In genomic region chr9:27625751-27626628, GRCh38 we compare ENCODE assay signal across 17 cellular contexts. TPM values are rescaled to one million over a fixed set of nuclear protein-coding genes. Genes with fewer than 3 reads are reported as not detected.
DNase-seq lines count a peak whose midpoint lies in the region; ATAC-seq lines count a peak whose summit lies in the region.
"Had no signal": no experiment of that assay in that cellular context is flagged by ENCODE, and none has a peak within 500 bp of the region (broad histone marks: within the 10 kb centered on the region; RNA-seq: fewer than 3 reads in every experiment).

No MANE protein-coding gene starts in this region.

- H3K4me1 Mint-ChIP-seq in activated CD4-positive, alpha-beta T cell treated with anti-CD3 and anti-CD28 coated beads for 36 hours: no peaks in the 10 kb centered on the region
- peaks cover 35% of the 10 kb centered on the region for H3K4me1 Mint-ChIP-seq in dendritic cell treated with granulocyte-macrophage colony-stimulating factor and Interleukin-4, amounts not matched to agents 40 ng/mL and 50 ng/mL, for 4 days (ENCODE audit: low read depth)

- H3K9me3 Mint-ChIP-seq in activated CD4-positive, alpha-beta T cell treated with anti-CD3 and anti-CD28 coated beads for 36 hours (ENCODE audit: low read depth): no peaks in the 10 kb centered on the region
- no peaks in the 10 kb centered on the region for H3K9me3 Mint-ChIP-seq in dendritic cell treated with granulocyte-macrophage colony-stimulating factor and Interleukin-4, amounts not matched to agents 40 ng/mL and 50 ng/mL, for 4 days

- CTCF ChIA-PET in activated CD4-positive, alpha-beta T cell treated with anti-CD3 and anti-CD28 coated beads for 36 hours (lab: Charles Lee): no interaction called here

- H3K36me3 ChIP-seq in muscle layer of duodenum (ENCODE audit: control insufficient read depth in 1 of 2, insufficient read depth in 2 of 2, low read length in 2 of 2): no peaks in the 10 kb centered on the region

- no peak overlapping the region for H3K4me3 Mint-ChIP-seq in activated CD4-positive, alpha-beta T cell treated with anti-CD3 and anti-CD28 coated beads for 36 hours
- H3K4me3 Mint-ChIP-seq in dendritic cell treated with granulocyte-macrophage colony-stimulating factor and Interleukin-4, amounts not matched to agents 40 ng/mL and 50 ng/mL, for 4 days: no peak overlapping the region

- H3K4me3 ChIP-seq in muscle layer of duodenum (ENCODE audit: low read depth in 1 of 2, low read length in 2 of 2): peak overlapping the region in 1 of 2 donors; percentile 24
- H3K4me3 ChIP-seq: skin epidermis had no signal

- no peaks in the 10 kb centered on the region for H3K36me3 Mint-ChIP-seq in activated CD4-positive, alpha-beta T cell treated with anti-CD3 and anti-CD28 coated beads for 36 hours (ENCODE audit: low read depth)
- H3K36me3 Mint-ChIP-seq in dendritic cell treated with granulocyte-macrophage colony-stimulating factor and Interleukin-4, amounts not matched to agents 40 ng/mL and 50 ng/mL, for 4 days (ENCODE audit: low read depth): no peaks in the 10 kb centered on the region

- no peaks in the 10 kb centered on the region for H3K27me3 ChIP-seq in muscle layer of duodenum (ENCODE audit: low read depth, low read length)

- H3K27ac ChIP-seq in muscle layer of duodenum (ENCODE audit: low read length): peak overlapping the region; percentile 19
- H3K27ac ChIP-seq: parathyroid adenoma, skin epidermis had no signal

- H3K9me3 ChIP-seq in muscle layer of duodenum (ENCODE audit: control insufficient read depth in 1 of 2, low read length in 2 of 2): no peaks in the 10 kb centered on the region

- H3K27me3 Mint-ChIP-seq in activated CD4-positive, alpha-beta T cell treated with anti-CD3 and anti-CD28 coated beads for 36 hours: no peaks in the 10 kb centered on the region
- no peaks in the 10 kb centered on the region for H3K27me3 Mint-ChIP-seq in dendritic cell treated with granulocyte-macrophage colony-stimulating factor and Interleukin-4, amounts not matched to agents 40 ng/mL and 50 ng/mL, for 4 days

- POLR2A ChIA-PET in activated CD4-positive, alpha-beta T cell treated with anti-CD3 and anti-CD28 coated beads for 36 hours (lab: Charles Lee): no interaction called here

- intact Hi-C loops in activated CD4-positive, alpha-beta T cell treated with anti-CD3 and anti-CD28 coated beads for 36 hours (cut with DNase I, micrococcal nuclease): no loop called here
- intact Hi-C loops in dendritic cell treated with granulocyte-macrophage colony-stimulating factor and Interleukin-4, amounts not matched to agents 40 ng/mL and 50 ng/mL, for 4 days (cut with micrococcal nuclease): no loop called here

- peak; percentile 16 for ATAC-seq in activated CD4-positive, alpha-beta T cell treated with anti-CD3 and anti-CD28 coated beads for 36 hours
- ATAC-seq in HG03025 (IDR thresholded peaks at IDR 0.05; ENCODE audit: low FRiP score, unreplicated experiment) (no peak), HG03135 (IDR thresholded peaks at IDR 0.05; ENCODE audit: unreplicated experiment) (no peak)

- H3K27ac Mint-ChIP-seq in activated CD4-positive, alpha-beta T cell treated with anti-CD3 and anti-CD28 coated beads for 36 hours: no peak overlapping the region
- H3K27ac Mint-ChIP-seq in dendritic cell treated with granulocyte-macrophage colony-stimulating factor and Interleukin-4, amounts not matched to agents 40 ng/mL and 50 ng/mL, for 4 days: peak overlapping the region; percentile 5

- peaks cover 0 to 3% of the 10 kb centered on the region in 2 donors for H3K4me1 ChIP-seq in muscle layer of duodenum (ENCODE audit: control insufficient read depth in 1 of 2, insufficient read depth in 2 of 2, low read length in 2 of 2)
- H3K4me1 ChIP-seq: parathyroid adenoma had no signal

- DNase-seq in activated CD4-positive, alpha-beta T cell treated with anti-CD3 and anti-CD28 coated beads for 36 hours: no peak
- DNase-seq in activated CD4-positive, alpha-beta T cell treated with anti-CD3 and anti-CD28 coated beads for 4 hours: no peak
- DNase-seq in NOMO-1 (lab: John Stamatoyannopoulos, UW; ENCODE audit: unreplicated experiment in 2 of 2) (no peak), middle frontal gyrus (ENCODE audit: extremely low spot score, low spot score) (no peak)
- DNase-seq: activated CD4-positive, alpha-beta T cell treated with anti-CD3 and anti-CD28 coated beads, Interleukin-2, amount 50 U/mL, for 1 hour; activated naive CD4-positive, alpha-beta T cell; C1 segment of cervical spinal cord; GDM1; Karpas-422; NCI-H1417 treated with DMSO at 0.1 percent for 48 hours; stimulated activated CD4-positive, alpha-beta T cell treated with anti-CD3 and anti-CD28 coated beads, Interleukin-4, amount 100 ng/mL, for 24 hours had no signal

RNA-seq across cellular contexts. Expression of gene C9orf72, which starts 52.7 kb away (rescaled TPM):
- total RNA-seq in activated CD4-positive, alpha-beta T cell treated with anti-CD3 and anti-CD28 coated beads for 36 hours: 10 to 100 TPM; 10.2 TPM
